In genomic region chr16:3590736-3591435, GRCh38 we compare ENCODE assay signal across 18 cellular contexts. TPM values are rescaled to one million over a fixed set of nuclear protein-coding genes. Genes with fewer than 3 reads are reported as not detected.
A peak's percentile ranks its signal among the peaks of the same experiment; 100 is the strongest.
DNase-seq lines count a peak whose midpoint lies in the region; FAIRE-seq and TF ChIP-seq lines count a peak whose summit lies in the region.
"Had no signal": no experiment of that assay in that cellular context is flagged by ENCODE, and none has a peak within 500 bp of the region (broad histone marks: within the 10 kb centered on the region; RNA-seq: fewer than 3 reads in every experiment).

No MANE protein-coding gene starts in this region.

- H3K4me2 ChIP-seq in neural progenitor cell, result no peak overlapping the region
- H3K4me2 ChIP-seq: A549 had no signal

- H3K27ac Mint-ChIP-seq in MCF 10A (ENCODE audit: low read depth, unreplicated experiment), result no peak overlapping the region
- no peak overlapping the region for H3K27ac Mint-ChIP-seq in neural progenitor cell
- H3K27ac Mint-ChIP-seq: activated CD8-positive, alpha-beta T cell treated with anti-CD3 and anti-CD28 coated beads for 36 hours; activated T-cell treated with anti-CD3 and anti-CD28 coated beads, Interleukin-2, amount 50 U/mL, for 72 hours; CD8-positive, alpha-beta T cell had no signal

- TF ChIP-seq CTCF in MCF 10A (IDR thresholded peaks at IDR 0.05; ENCODE audit: unreplicated experiment) (no peak), breast epithelium (IDR thresholded peaks at IDR 0.05) (no peak), bronchial epithelial cell (IDR thresholded peaks at IDR 0.05; ENCODE audit: insufficient read depth, low read length, severe bottlenecking) (no peak), neural progenitor cell (IDR thresholded peaks at IDR 0.05) (no peak), vagina (IDR thresholded peaks at IDR 0.05) (no peak)

- H3K4me3 ChIP-seq in breast epithelium (no peak overlapping the region), bronchial epithelial cell (ENCODE audit: low read depth, low read length) (no peak overlapping the region), neural progenitor cell (no peak overlapping the region), vagina (no peak overlapping the region)
- H3K4me3 ChIP-seq: A549, SK-N-MC had no signal

- peak; percentile 65 for DNase-seq in MCF 10A (ENCODE audit: unreplicated experiment)
- no peak for DNase-seq in breast epithelium (ENCODE audit: low spot score in 2 of 2)
- DNase-seq in MV-4-11 (lab: John Stamatoyannopoulos, UW), result peak; percentile 89
- DNase-seq in bronchial epithelial cell (ENCODE audit: low read depth), result peak; percentile 49
- peak; percentile 14 for DNase-seq in pons (ENCODE audit: low spot score)
- DNase-seq in neural progenitor cell (ENCODE audit: low spot score), result no peak
- DNase-seq in GDM1 (lab: John Stamatoyannopoulos, UW), result no peak
- no peak for DNase-seq in vagina (ENCODE audit: extremely low spot score in 2 of 2)
- DNase-seq: activated CD8-positive, alpha-beta T cell treated with anti-CD3 and anti-CD28 coated beads for 36 hours; activated T-cell treated with anti-CD3 and anti-CD28 coated beads, Interleukin-2, amount 50 U/mL, for 72 hours; CD8-positive, alpha-beta T cell; DMS79 treated with DMSO at 0.1 percent for 48 hours; NCI-H2081 treated with DMSO at 0.1 percent for 48 hours; NCI-H510A treated with DMSO at 0.1 percent for 48 hours; stimulated activated naive CD8-positive, alpha-beta T cell treated with anti-CD3 and anti-CD28 coated beads, Interleukin-15, Interleukin-2, amounts not matched to agents 100 U/mL and 50 U/mL, for 24 hours had no signal

- no peaks in the 10 kb centered on the region for H3K36me3 Mint-ChIP-seq in MCF 10A (ENCODE audit: insufficient read depth, unreplicated experiment)
- H3K36me3 Mint-ChIP-seq in neural progenitor cell, result peaks cover 17% of the 10 kb centered on the region

- no peak overlapping the region for H2AFZ ChIP-seq in neural progenitor cell (replicated peaks)

- no peaks in the 10 kb centered on the region for H3K4me1 ChIP-seq in breast epithelium
- no peaks in the 10 kb centered on the region for H3K4me1 ChIP-seq in neural progenitor cell
- no peaks in the 10 kb centered on the region for H3K4me1 ChIP-seq in vagina
- H3K4me1 ChIP-seq: A549 had no signal

- no peaks in the 10 kb centered on the region for H3F3A ChIP-seq in neural progenitor cell (ENCODE audit: low read depth)

- intact Hi-C loops in MCF 10A (cut with micrococcal nuclease) (no loop called here), breast epithelium (cut with DNase I; ENCODE audit: low total_unique reads) (no loop called here), vagina (cut with DNase I) (no loop called here)

- no peaks in the 10 kb centered on the region for H3K27me3 Mint-ChIP-seq in MCF 10A (ENCODE audit: insufficient read depth, unreplicated experiment)
- H3K27me3 Mint-ChIP-seq in neural progenitor cell (ENCODE audit: insufficient read depth, low read depth), result no peaks in the 10 kb centered on the region
- H3K27me3 Mint-ChIP-seq: activated CD8-positive, alpha-beta T cell treated with anti-CD3 and anti-CD28 coated beads for 36 hours had no signal

- H3K27ac ChIP-seq in breast epithelium, result no peak overlapping the region
- no peak overlapping the region for H3K27ac ChIP-seq in neural progenitor cell
- H3K27ac ChIP-seq in vagina, result no peak overlapping the region
- H3K27ac ChIP-seq: A549, SK-N-MC had no signal

- H3K36me3 ChIP-seq in breast epithelium, result no peaks in the 10 kb centered on the region
- peaks cover 1% of the 10 kb centered on the region for H3K36me3 ChIP-seq in bronchial epithelial cell (ENCODE audit: control insufficient read depth, insufficient read depth, low read length)
- no peaks in the 10 kb centered on the region for H3K36me3 ChIP-seq in neural progenitor cell
- peaks cover 0 to 7% of the 10 kb centered on the region in 2 donors for H3K36me3 ChIP-seq in vagina

- H3K9me3 ChIP-seq in breast epithelium, result no peaks in the 10 kb centered on the region
- no peaks in the 10 kb centered on the region for H3K9me3 ChIP-seq in neural progenitor cell (ENCODE audit: low read depth)
- no peaks in the 10 kb centered on the region for H3K9me3 ChIP-seq in vagina
- H3K9me3 ChIP-seq: A549 had no signal

- H3K4me1 Mint-ChIP-seq in MCF 10A (ENCODE audit: insufficient read depth, unreplicated experiment) (no peaks in the 10 kb centered on the region), neural progenitor cell (no peaks in the 10 kb centered on the region)

- no peak overlapping the region for H3K9ac ChIP-seq in neural progenitor cell

- no peak for FAIRE-seq in bronchial epithelial cell (lab: Jason Lieb, UNC)
- FAIRE-seq: A549, HTR-8/SVneo had no signal

- TF ChIP-seq POLR2A in breast epithelium (IDR thresholded peaks at IDR 0.05) (no peak), vagina (IDR thresholded peaks at IDR 0.05) (no peak)

- CTCF ChIA-PET in MCF 10A (lab: Yijun Ruan, JAX), result no interaction called here

- BruUV-seq in MCF 10A (replicated peaks; lab: Mats Ljungman, UMichigan), result no TSS peak

- no peak overlapping the region for H3K4me3 Mint-ChIP-seq in MCF 10A (ENCODE audit: unreplicated experiment)
- H3K4me3 Mint-ChIP-seq in neural progenitor cell, result no peak overlapping the region
- H3K4me3 Mint-ChIP-seq: activated CD8-positive, alpha-beta T cell treated with anti-CD3 and anti-CD28 coated beads for 36 hours; activated T-cell treated with anti-CD3 and anti-CD28 coated beads, Interleukin-2, amount 50 U/mL, for 72 hours; CD8-positive, alpha-beta T cell had no signal

- H3K27me3 ChIP-seq in breast epithelium, result no peaks in the 10 kb centered on the region
- no peaks in the 10 kb centered on the region for H3K27me3 ChIP-seq in bronchial epithelial cell (ENCODE audit: control insufficient read depth, insufficient read depth, low read length)
- no peaks in the 10 kb centered on the region for H3K27me3 ChIP-seq in neural progenitor cell
- no peaks in the 10 kb centered on the region for H3K27me3 ChIP-seq in vagina

- POLR2A ChIA-PET in MCF 10A (lab: Yijun Ruan, JAX), result no interaction called here

- no peaks in the 10 kb centered on the region for H3K79me2 ChIP-seq in neural progenitor cell (ENCODE audit: low read depth)

- H3K9me3 Mint-ChIP-seq in MCF 10A (ENCODE audit: unreplicated experiment) (no peaks in the 10 kb centered on the region), neural progenitor cell (no peaks in the 10 kb centered on the region)
- H3K9me3 Mint-ChIP-seq: activated CD8-positive, alpha-beta T cell treated with anti-CD3 and anti-CD28 coated beads for 36 hours; activated T-cell treated with anti-CD3 and anti-CD28 coated beads, Interleukin-2, amount 50 U/mL, for 72 hours; CD8-positive, alpha-beta T cell had no signal

- no peaks in the 10 kb centered on the region for H4K20me1 ChIP-seq in neural progenitor cell (ENCODE audit: low read depth)

RNA-seq across cellular contexts. Expression of gene NLRC3, which starts 13.7 kb away (rescaled TPM):
- total RNA-seq in MCF 10A (2022) (not detected in 2 replicates), breast epithelium (1 to 10 TPM in 2 of 3 donors, under 1 TPM in 1; 0.64 to 1.6 (median 1.3) TPM), bronchial epithelial cell (not detected in 2 replicates), neural progenitor cell (ENCODE audit: low replicate concordance) (0.25 TPM in 1 of 2 replicates, not detected in the other), vagina (12.5 TPM)

RNA-seq across cellular contexts. Expression of gene SLX4, which starts 20.5 kb away (rescaled TPM):
- total RNA-seq in MCF 10A (2022) (5.9 and 6.7 TPM in 2 replicates), breast epithelium (1 to 10 TPM; 3.0 to 4.3 (median 3.7) TPM), bronchial epithelial cell (1.3 and 2.4 TPM in 2 replicates), neural progenitor cell (ENCODE audit: low replicate concordance) (7.7 and 13.0 TPM in 2 replicates), vagina (3.9 TPM)

Comparison
In these comparisons a context has a peak if more than half of its experiments do, and no peak if none do; other contexts are left out.
1. DNase-seq: peak in MCF 10A (single experiment), MV-4-11 (single experiment), bronchial epithelial cell (single experiment) and pons (single experiment); none in breast epithelium (0 of 2), neural progenitor cell (single experiment), GDM1 (single experiment) and vagina (0 of 2).